Comparison of ENCODE assay signal across 1 cellular context in genomic region chr11:117187007-117187406, GRCh38.
TF ChIP-seq lines count a peak whose summit lies in the region.

No MANE protein-coding gene starts in this region.

TF ChIP-seq in SK-N-SH, 30 proteins besides CTCF, POLR2A, EP300 and RAD21:
- no peak for TF ChIP-seq TEAD4 (IDR thresholded peaks at IDR 0.05; ENCODE audit: borderline replicate concordance, insufficient read depth)
- TF ChIP-seq PBX3 (IDR thresholded peaks at IDR 0.05) = no peak
- no peak for TF ChIP-seq USF2 (IDR thresholded peaks at IDR 0.05; ENCODE audit: borderline replicate concordance, low read depth, low read length)
- TF ChIP-seq, protein P1, sequence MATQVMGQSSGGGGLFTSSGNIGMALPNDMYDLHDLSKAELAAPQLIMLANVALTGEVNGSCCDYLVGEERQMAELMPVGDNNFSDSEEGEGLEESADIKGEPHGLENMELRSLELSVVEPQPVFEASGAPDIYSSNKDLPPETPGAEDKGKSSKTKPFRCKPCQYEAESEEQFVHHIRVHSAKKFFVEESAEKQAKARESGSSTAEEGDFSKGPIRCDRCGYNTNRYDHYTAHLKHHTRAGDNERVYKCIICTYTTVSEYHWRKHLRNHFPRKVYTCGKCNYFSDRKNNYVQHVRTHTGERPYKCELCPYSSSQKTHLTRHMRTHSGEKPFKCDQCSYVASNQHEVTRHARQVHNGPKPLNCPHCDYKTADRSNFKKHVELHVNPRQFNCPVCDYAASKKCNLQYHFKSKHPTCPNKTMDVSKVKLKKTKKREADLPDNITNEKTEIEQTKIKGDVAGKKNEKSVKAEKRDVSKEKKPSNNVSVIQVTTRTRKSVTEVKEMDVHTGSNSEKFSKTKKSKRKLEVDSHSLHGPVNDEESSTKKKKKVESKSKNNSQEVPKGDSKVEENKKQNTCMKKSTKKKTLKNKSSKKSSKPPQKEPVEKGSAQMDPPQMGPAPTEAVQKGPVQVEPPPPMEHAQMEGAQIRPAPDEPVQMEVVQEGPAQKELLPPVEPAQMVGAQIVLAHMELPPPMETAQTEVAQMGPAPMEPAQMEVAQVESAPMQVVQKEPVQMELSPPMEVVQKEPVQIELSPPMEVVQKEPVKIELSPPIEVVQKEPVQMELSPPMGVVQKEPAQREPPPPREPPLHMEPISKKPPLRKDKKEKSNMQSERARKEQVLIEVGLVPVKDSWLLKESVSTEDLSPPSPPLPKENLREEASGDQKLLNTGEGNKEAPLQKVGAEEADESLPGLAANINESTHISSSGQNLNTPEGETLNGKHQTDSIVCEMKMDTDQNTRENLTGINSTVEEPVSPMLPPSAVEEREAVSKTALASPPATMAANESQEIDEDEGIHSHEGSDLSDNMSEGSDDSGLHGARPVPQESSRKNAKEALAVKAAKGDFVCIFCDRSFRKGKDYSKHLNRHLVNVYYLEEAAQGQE (IDR thresholded peaks at IDR 0.05; ENCODE audit: low read depth, low read length) = no peak
- no peak for TF ChIP-seq GATA2 (CRISPR knock-in tag; IDR thresholded peaks at IDR 0.05)
- TF ChIP-seq JUND (IDR thresholded peaks at IDR 0.05) = no peak
- TF ChIP-seq FOSL2 (IDR thresholded peaks at IDR 0.05; ENCODE audit: borderline replicate concordance, low read depth) = no peak
- no peak for TF ChIP-seq MEF2A (IDR thresholded peaks at IDR 0.05; ENCODE audit: borderline replicate concordance, low read depth)
